Comparison of ENCODE assay signal across 8 cellular contexts in the genomic region with DNA sequence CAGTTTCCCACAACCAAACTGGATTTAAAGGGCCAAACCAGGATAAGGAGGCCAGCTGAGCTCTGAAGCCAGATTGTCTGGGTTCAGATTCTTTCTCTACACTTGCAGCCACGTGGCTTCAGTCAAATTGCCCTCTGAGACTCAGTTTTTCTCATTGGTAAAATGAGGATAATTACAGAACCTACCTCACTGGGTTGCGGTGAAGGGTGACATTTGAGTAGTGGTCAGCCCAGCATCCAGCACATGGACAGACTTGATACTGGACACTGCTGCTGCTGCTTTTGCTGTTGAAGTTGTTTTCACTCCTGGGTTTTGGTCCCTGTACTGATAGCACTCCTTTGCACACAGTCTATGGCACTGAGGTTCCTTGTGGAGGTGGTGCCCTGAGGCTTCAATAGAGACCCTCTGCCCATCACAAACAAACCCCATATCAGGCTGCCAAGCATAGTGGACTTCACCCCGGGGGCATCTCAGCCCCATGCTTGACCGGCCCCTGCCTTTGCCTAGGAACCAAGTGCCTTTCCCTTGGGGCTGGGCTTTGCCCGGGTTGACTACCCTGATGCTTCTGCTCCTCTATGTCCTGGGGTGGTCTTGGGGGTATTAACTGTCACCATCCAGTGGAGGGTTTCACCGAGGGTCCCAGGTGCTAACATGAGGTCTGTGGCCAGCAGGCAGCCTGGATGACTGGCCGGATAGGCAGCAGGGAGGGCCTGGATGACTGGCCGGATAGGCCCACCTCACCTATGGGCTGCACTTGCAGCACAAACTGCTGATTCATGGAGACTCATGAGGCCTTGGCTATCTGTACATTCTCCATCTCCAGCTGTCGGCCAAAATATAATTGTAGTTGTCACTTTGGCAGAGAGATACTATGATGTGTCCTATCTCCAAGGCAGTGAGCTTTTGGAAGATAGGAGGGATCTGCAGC. TPM values are rescaled to one million over a fixed set of nuclear protein-coding genes. Genes with fewer than 3 reads are reported as not detected.
DNase-seq lines count a peak whose midpoint lies in the region; ATAC-seq and TF ChIP-seq lines count a peak whose summit lies in the region.

No MANE protein-coding gene starts in this region.

- no peaks in the 10 kb centered on the region for H3K9me3 Mint-ChIP-seq in memory B cell

- DNase-seq in AG10803 (ENCODE audit: low read depth) (peak; percentile 34), memory B cell (ENCODE audit: low spot score in 2 of 2) (no peak), iPS-NIHi11 (ENCODE audit: low spot score) (no peak), left colon (no peak)

- H3K27me3 Mint-ChIP-seq in memory B cell = no peaks in the 10 kb centered on the region

- no peak overlapping the region for H3K4me3 Mint-ChIP-seq in memory B cell

- H3K4me1 Mint-ChIP-seq in memory B cell = peaks cover 18% of the 10 kb centered on the region

- H3K27ac Mint-ChIP-seq in memory B cell = peak overlapping the region; percentile 92

- ATAC-seq in HG02884 (IDR thresholded peaks at IDR 0.05; ENCODE audit: unreplicated experiment) (peak; percentile 8), memory B cell (ENCODE audit: low read depth) (no peak), left colon (no peak), GM21526 (IDR thresholded peaks at IDR 0.05; ENCODE audit: low FRiP score, unreplicated experiment) (no peak), HG02588 (IDR thresholded peaks at IDR 0.05; ENCODE audit: unreplicated experiment) (no peak)

- H3K27ac ChIP-seq in angular gyrus (ENCODE audit: low read depth, low read length) = peak overlapping the region; percentile 61

- TF ChIP-seq CTCF in AG10803 (conservative IDR thresholded peaks at IDR 0.05; ENCODE audit: low read length) = no peak

- H3K4me3 ChIP-seq in AG10803 (ENCODE audit: low read length) = no peak overlapping the region

- intact Hi-C loops in left colon (cut with DNase I, micrococcal nuclease) = no loop called here

- H3K36me3 Mint-ChIP-seq in memory B cell = no peaks in the 10 kb centered on the region

RNA-seq across cellular contexts. Expression of a gene that starts 25.9 kb away (rescaled TPM):
- total RNA-seq in left colon = 10 to 100 TPM; 15.0 to 19.3 TPM
